26 cellular contexts compared by ENCODE assay signal in the genomic region with DNA sequence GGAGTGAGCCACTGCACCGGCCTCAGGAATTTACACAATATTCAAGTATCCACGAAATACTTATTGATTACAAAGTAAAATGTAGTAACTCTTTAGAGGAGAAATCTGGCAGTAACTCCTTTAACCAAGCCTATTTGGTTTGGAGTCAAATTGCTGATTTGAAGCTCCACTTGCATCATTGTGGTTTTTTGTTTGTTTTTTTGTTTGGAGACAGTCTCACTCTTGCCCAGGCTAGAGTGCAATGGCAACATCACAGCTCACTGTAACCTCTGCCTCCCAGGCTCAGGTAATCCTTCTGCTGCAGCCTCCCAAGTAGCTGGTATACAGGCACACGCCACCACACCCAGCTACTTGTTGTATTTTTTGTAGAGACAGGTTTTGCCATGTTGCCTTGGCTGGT. TPM values are rescaled to one million over a fixed set of nuclear protein-coding genes. Genes with fewer than 3 reads are reported as not detected.
"Had no signal": no experiment of that assay in that cellular context is flagged by ENCODE, and none has a peak within 500 bp of the region (broad histone marks: within the 10 kb centered on the region; RNA-seq: fewer than 3 reads in every experiment).

No MANE protein-coding gene starts in this region.

- DNase-seq: hippocampal formation; kidney glomerular epithelial cell; left cardiac atrium; left lung; midbrain; mucosa of descending colon; naive thymus-derived CD4-positive, alpha-beta T cell; ovary; stimulated activated CD4-positive, alpha-beta T cell treated with anti-CD3 and anti-CD28 coated beads, Interleukin-12 subunit alpha, Interleukin-12 subunit beta, amount 100 ng/mL, for 4 hours; stimulated activated CD4-positive, alpha-beta T cell treated with anti-CD3 and anti-CD28 coated beads, Interleukin-15, amount 100 ng/mL, for 24 hours; stimulated activated CD4-positive, alpha-beta T cell treated with anti-CD3 and anti-CD28 coated beads, Interleukin-2, amount 100 ng/mL, for 24 hours; stimulated activated CD4-positive, alpha-beta T cell treated with anti-CD3 and anti-CD28 coated beads, Interleukin-4, amount 100 ng/mL, for 1 hour; stimulated activated naive B cell treated with anti-CD40 and anti-IgM and Interleukin-4, amounts not matched to agents 10 μg/mL and 1 μg/mL and 100 μg/mL, for 72 hours; substantia nigra; uterus had no signal

- H3K27ac Mint-ChIP-seq: memory B cell; naive thymus-derived CD4-positive, alpha-beta T cell; natural killer cell treated with Interleukin-12 subunit alpha and Interleukin-12 subunit beta and Interleukin-15 and Interleukin-18, amount 100 ng/mL, for 72 hours; progenitor cell of endocrine pancreas; stimulated activated naive B cell treated with anti-CD40 and anti-IgM and Interleukin-4, amounts not matched to agents 10 μg/mL and 1 μg/mL and 100 μg/mL, for 72 hours; stimulated activated naive CD8-positive, alpha-beta T cell treated with anti-CD3 and anti-CD28 coated beads, Interleukin-15, Interleukin-2, amounts not matched to agents 100 ng/mL and 50 ng/mL, for 24 hours; type B pancreatic cell had no signal

- H3K9me3 ChIP-seq: mucosa of descending colon, ovary, right atrium auricular region, tibial nerve, uterus had no signal

- H3K4me3 ChIP-seq: left lung, lung, mucosa of descending colon, ovary, right atrium auricular region, skin epidermis, tibial nerve, uterus had no signal

- H3K27me3 ChIP-seq: left lung, ovary, right atrium auricular region, tibial nerve, uterus had no signal

- ATAC-seq: left cardiac atrium; left lung; naive thymus-derived CD4-positive, alpha-beta T cell; natural killer cell treated with Interleukin-12 subunit alpha and Interleukin-12 subunit beta and Interleukin-15 and Interleukin-18, amount 100 ng/mL, for 72 hours; sciatic nerve; stimulated activated naive B cell treated with anti-CD40 and anti-IgM and Interleukin-4, amounts not matched to agents 10 μg/mL and 1 μg/mL and 100 μg/mL, for 72 hours had no signal

- H3K27ac ChIP-seq: left lung, ovary, right atrium auricular region, skin epidermis, tibial nerve, uterus had no signal

- H3K4me1 ChIP-seq: right atrium auricular region, uterus had no signal

- H3K27me3 Mint-ChIP-seq: stimulated activated naive B cell treated with anti-CD40 and anti-IgM and Interleukin-4, amounts not matched to agents 10 μg/mL and 1 μg/mL and 100 μg/mL, for 72 hours; stimulated activated naive CD8-positive, alpha-beta T cell treated with anti-CD3 and anti-CD28 coated beads, Interleukin-15, Interleukin-2, amounts not matched to agents 100 ng/mL and 50 ng/mL, for 24 hours had no signal

- H3K9me3 Mint-ChIP-seq: memory B cell; naive thymus-derived CD4-positive, alpha-beta T cell; natural killer cell treated with Interleukin-12 subunit alpha and Interleukin-12 subunit beta and Interleukin-15 and Interleukin-18, amount 100 ng/mL, for 72 hours; stimulated activated naive B cell treated with anti-CD40 and anti-IgM and Interleukin-4, amounts not matched to agents 10 μg/mL and 1 μg/mL and 100 μg/mL, for 72 hours; stimulated activated naive CD8-positive, alpha-beta T cell treated with anti-CD3 and anti-CD28 coated beads, Interleukin-15, Interleukin-2, amounts not matched to agents 100 ng/mL and 50 ng/mL, for 24 hours had no signal

- H3K36me3 ChIP-seq: left lung, ovary, right atrium auricular region, tibial nerve, uterus had no signal

- H3K4me3 Mint-ChIP-seq: memory B cell; naive thymus-derived CD4-positive, alpha-beta T cell; natural killer cell treated with Interleukin-12 subunit alpha and Interleukin-12 subunit beta and Interleukin-15 and Interleukin-18, amount 100 ng/mL, for 72 hours; stimulated activated naive B cell treated with anti-CD40 and anti-IgM and Interleukin-4, amounts not matched to agents 10 μg/mL and 1 μg/mL and 100 μg/mL, for 72 hours; stimulated activated naive CD8-positive, alpha-beta T cell treated with anti-CD3 and anti-CD28 coated beads, Interleukin-15, Interleukin-2, amounts not matched to agents 100 ng/mL and 50 ng/mL, for 24 hours; type B pancreatic cell had no signal

RNA-seq across cellular contexts. Expression of a gene that starts 56.5 kb away (rescaled TPM):
- polyA plus RNA-seq: naive thymus-derived CD4-positive, alpha-beta T cell; neural cell had no signal
